1 cellular context compared by ENCODE assay signal in the genomic region with DNA sequence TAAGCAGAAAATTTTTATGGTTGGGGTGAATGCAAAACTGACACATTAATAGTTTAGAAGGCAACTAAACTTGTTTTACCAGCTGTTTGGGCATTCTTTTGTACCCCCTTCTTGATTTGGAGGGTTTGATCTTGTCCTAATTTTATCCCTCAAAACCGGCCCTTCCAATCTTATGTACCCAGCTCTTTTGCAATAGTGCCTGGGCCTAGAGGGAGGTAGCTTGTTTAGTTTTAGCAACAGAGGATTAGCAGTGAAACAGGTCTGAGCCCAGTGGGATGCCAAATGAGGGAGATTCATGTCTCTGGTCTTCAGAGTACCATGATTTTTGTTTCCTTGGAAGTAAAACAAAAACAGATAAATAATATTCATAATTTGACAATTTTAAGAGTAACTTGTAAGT.
TF ChIP-seq lines count a peak whose summit lies in the region.

No MANE protein-coding gene starts in this region.

TF ChIP-seq in endothelial cell of umbilical vein, 7 proteins besides CTCF, POLR2A, EP300 and RAD21 (continued from another document):
- TF ChIP-seq FOS (IDR thresholded peaks at IDR 0.05; ENCODE audit: borderline replicate concordance, insufficient read depth, low read length), result no peak
- TF ChIP-seq, protein P1, sequence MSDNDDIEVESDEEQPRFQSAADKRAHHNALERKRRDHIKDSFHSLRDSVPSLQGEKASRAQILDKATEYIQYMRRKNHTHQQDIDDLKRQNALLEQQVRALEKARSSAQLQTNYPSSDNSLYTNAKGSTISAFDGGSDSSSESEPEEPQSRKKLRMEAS (IDR thresholded peaks at IDR 0.05; ENCODE audit: insufficient read depth, insufficient read length), result no peak
- no peak for TF ChIP-seq EZH2 (IDR thresholded peaks at IDR 0.05; ENCODE audit: borderline replicate concordance, low read depth, low read length, severe bottlenecking)
- TF ChIP-seq GATA2 (IDR thresholded peaks at IDR 0.05; ENCODE audit: insufficient read depth, insufficient read length, low read depth, low read length), result no peak
- no peak for TF ChIP-seq JUN (IDR thresholded peaks at IDR 0.05; ENCODE audit: borderline replicate concordance, insufficient read depth, insufficient read length, low read depth)
TF ChIP-seq in endothelial cell of umbilical vein: peak in this region for 0.
